In genomic region chr18:6509417-6510198, GRCh38 we compare ENCODE assay signal across 2 cellular contexts.
A peak's percentile ranks its signal among the peaks of the same experiment; 100 is the strongest.
TF ChIP-seq lines count a peak whose summit lies in the region.

No MANE protein-coding gene starts in this region.

TF ChIP-seq in HEK293, 187 proteins besides CTCF, POLR2A, EP300 and RAD21 (continued from another document):
- peak; percentile 60; the same call in 1 of the 2 replicates for TF ChIP-seq PRDM6 (tag by site-specific recombination; IDR thresholded peaks at IDR 0.05)
TF ChIP-seq in HEK293: peak in this region for 1.

TF ChIP-seq in SK-N-SH, 30 proteins besides CTCF, POLR2A, EP300 and RAD21 (continued from another document):
- TF ChIP-seq REST (IDR thresholded peaks at IDR 0.05; ENCODE audit: low read depth, low read length) (no peak), GATA2 (CRISPR knock-in tag; IDR thresholded peaks at IDR 0.05) (peak; percentile 67), USF1 (IDR thresholded peaks at IDR 0.05; ENCODE audit: borderline replicate concordance, low read depth) (no peak), NFIC (IDR thresholded peaks at IDR 0.05; ENCODE audit: borderline replicate concordance) (no peak), NRF1 (IDR thresholded peaks at IDR 0.05; ENCODE audit: low read depth, low read length) (no peak), RCOR1 (IDR thresholded peaks at IDR 0.05; ENCODE audit: low read length) (peak; percentile 69), ZBTB33 (IDR thresholded peaks at IDR 0.05; ENCODE audit: borderline replicate concordance, low read depth) (no peak), FOXM1 (IDR thresholded peaks at IDR 0.05; ENCODE audit: low read depth) (no peak), GABPA (IDR thresholded peaks at IDR 0.05; ENCODE audit: low read depth) (no peak), ELF1 (IDR thresholded peaks at IDR 0.05) (no peak), RFX5 (IDR thresholded peaks at IDR 0.05; ENCODE audit: low read length) (no peak), TEAD4 (IDR thresholded peaks at IDR 0.05; ENCODE audit: borderline replicate concordance, insufficient read depth) (no peak), EZH2phosphoT487 (IDR thresholded peaks at IDR 0.05; ENCODE audit: borderline replicate concordance, low read depth) (no peak), MAX (IDR thresholded peaks at IDR 0.05; ENCODE audit: low read depth) (no peak), TAF1 (IDR thresholded peaks at IDR 0.05; ENCODE audit: borderline replicate concordance, low read depth, low read length) (no peak), CHD2 (IDR thresholded peaks at IDR 0.05; ENCODE audit: low read length, partially characterized antibody) (peak; percentile 55), USF2 (IDR thresholded peaks at IDR 0.05; ENCODE audit: borderline replicate concordance, low read depth, low read length) (no peak), TCF12 (IDR thresholded peaks at IDR 0.05) (peak; percentile 53), FOSL2 (IDR thresholded peaks at IDR 0.05; ENCODE audit: borderline replicate concordance, low read depth) (no peak), SMC3 (IDR thresholded peaks at IDR 0.05; ENCODE audit: low read depth, low read length) (no peak), IRF3 (IDR thresholded peaks at IDR 0.05; ENCODE audit: low read depth, low read length) (no peak)
